Comparison of ENCODE assay signal across 8 cellular contexts in genomic region chr14:61620130-61620946, GRCh38.
A peak's percentile ranks its signal among the peaks of the same experiment; 100 is the strongest.
DNase-seq lines count a peak whose midpoint lies in the region; ATAC-seq and TF ChIP-seq lines count a peak whose summit lies in the region.

No MANE protein-coding gene starts in this region.

- H3K4me1 Mint-ChIP-seq in WTC11 = peaks cover 18% of the 10 kb centered on the region

- no peak overlapping the region for H3K4me3 ChIP-seq in left lung

- peaks cover 8% of the 10 kb centered on the region for H3K9me3 Mint-ChIP-seq in WTC11

- no peak overlapping the region for H3K4me3 Mint-ChIP-seq in WTC11

- H3K27ac ChIP-seq in left lung = peak overlapping the region; percentile 28 to 57

- H3K27me3 Mint-ChIP-seq in WTC11 (ENCODE audit: low read depth) = no peaks in the 10 kb centered on the region

- no peaks in the 10 kb centered on the region for H3K36me3 ChIP-seq in left lung

- no peak overlapping the region for H3K27ac Mint-ChIP-seq in WTC11

- POLR2A ChIA-PET in WTC11 (lab: Charles Lee) = no interaction called here

- DNase-seq in EL (peak; percentile 70), left lung (no peak), medulla oblongata (ENCODE audit: extremely low spot score) (no peak), NCI-H526 treated with DMSO at 0.1 percent for 48 hours (lab: John Stamatoyannopoulos, UW) (no peak), WTC11 (ENCODE audit: low spot score) (no peak)

- H3K36me3 Mint-ChIP-seq in WTC11 = no peaks in the 10 kb centered on the region

- CTCF ChIA-PET in WTC11 (lab: Charles Lee) = interaction anchor here (0.8 to 1.3 kb wide), 3 partner anchors 142 to 324 kb away, joined by 3 read pairs; no protein-coding TSS in a partner anchor

- no peaks in the 10 kb centered on the region for H3K9me3 ChIP-seq in left lung

- intact Hi-C loops in left lung (cut with DNase I) = no loop called here

- ATAC-seq in GM21619 (IDR thresholded peaks at IDR 0.05; ENCODE audit: unreplicated experiment) = peak; percentile 86
- ATAC-seq in SK-N-SH treated with all-trans-retinoic acid at 6 μM for 48 hours = peak; percentile 72
- peak; percentile 75 for ATAC-seq in left lung
- ATAC-seq in HG03139 (IDR thresholded peaks at IDR 0.05; ENCODE audit: unreplicated experiment) = no peak
- no peak for ATAC-seq in WTC11

- no peaks in the 10 kb centered on the region for H3K27me3 ChIP-seq in left lung

- H3K4me1 ChIP-seq in left lung = peaks cover 0 to 20% of the 10 kb centered on the region in 2 donors

- TF ChIP-seq CTCF in left lung (IDR thresholded peaks at IDR 0.05) (no peak), WTC11 (IDR thresholded peaks at IDR 0.05) (no peak)

TF ChIP-seq in SK-N-SH treated with all-trans-retinoic acid at 6 μM for 48 hours, 23 proteins besides CTCF, POLR2A, EP300 and RAD21:
- TF ChIP-seq PATZ1 (CRISPR knock-in tag; IDR thresholded peaks at IDR 0.05; ENCODE audit: borderline replicate concordance) = no peak
- TF ChIP-seq ZFP3 (CRISPR knock-in tag; IDR thresholded peaks at IDR 0.05) = no peak
- no peak for TF ChIP-seq ZNF565 (CRISPR knock-in tag; conservative IDR thresholded peaks at IDR 0.05; ENCODE audit: low read depth)
- no peak; the same call in 1 of the 2 replicates for TF ChIP-seq ISL1 (CRISPR knock-in tag; IDR thresholded peaks at IDR 0.05)
- TF ChIP-seq ZNF70 (CRISPR knock-in tag; IDR thresholded peaks at IDR 0.05) = no peak
- no peak for TF ChIP-seq TCF4 (CRISPR knock-in tag; IDR thresholded peaks at IDR 0.05; ENCODE audit: borderline replicate concordance)
- TF ChIP-seq ZNF8 (CRISPR knock-in tag; IDR thresholded peaks at IDR 0.05) = no peak
- TF ChIP-seq OSR1 (CRISPR knock-in tag; IDR thresholded peaks at IDR 0.05) = no peak
- no peak for TF ChIP-seq CSDC2 (CRISPR knock-in tag; IDR thresholded peaks at IDR 0.05)
- no peak for TF ChIP-seq PPARA (CRISPR knock-in tag; IDR thresholded peaks at IDR 0.05; ENCODE audit: borderline replicate concordance)
- no peak for TF ChIP-seq CSRNP3 (CRISPR knock-in tag; IDR thresholded peaks at IDR 0.05)

TF ChIP-seq in WTC11, 78 proteins besides CTCF, POLR2A, EP300 and RAD21:
- TF ChIP-seq ZMAT4 (CRISPR knock-in tag; IDR thresholded peaks at IDR 0.05) (no peak), ESRRA (CRISPR knock-in tag; IDR thresholded peaks at IDR 0.05; ENCODE audit: borderline replicate concordance) (no peak), CDX4 (CRISPR knock-in tag; IDR thresholded peaks at IDR 0.05; ENCODE audit: borderline replicate concordance) (no peak), ERG (CRISPR knock-in tag; IDR thresholded peaks at IDR 0.05) (no peak)

Comparison
In these comparisons a context has a peak if more than half of its experiments do, and no peak if none do; other contexts are left out.
1. ATAC-seq: peak in GM21619 (single experiment), SK-N-SH treated with all-trans-retinoic acid at 6 μM for 48 hours (single experiment) and left lung (single experiment); none in HG03139 (single experiment) and WTC11 (single experiment).